In genomic region chr6:4647414-4648365, GRCh38 we compare ENCODE assay signal across 8 cellular contexts.
DNase-seq lines count a peak whose midpoint lies in the region; ATAC-seq, FAIRE-seq and TF ChIP-seq lines count a peak whose summit lies in the region.

No MANE protein-coding gene starts in this region.

- H3K36me3 ChIP-seq in skeletal muscle tissue (ENCODE audit: control insufficient read depth in 3 of 3, insufficient read depth in 3 of 3, low read length in 3 of 3) = no peaks in the 10 kb centered on the region

- peaks cover 0 to 3% (median 0%) of the 10 kb centered on the region in 3 donors for H3K9me3 ChIP-seq in skeletal muscle tissue (ENCODE audit: control insufficient read depth in 3 of 3, low read length in 3 of 3)

- no peaks in the 10 kb centered on the region for H3K27me3 ChIP-seq in skeletal muscle tissue (ENCODE audit: control insufficient read depth in 3 of 3, insufficient read depth in 3 of 3, low read length in 3 of 3)

- FAIRE-seq in RCC 7860 (lab: Jason Lieb, UNC) = no peak

- peak overlapping the region; percentile 73 for H3K27ac ChIP-seq in skeletal muscle tissue (ENCODE audit: low read depth, low read length)

- H3K4me1 ChIP-seq in skeletal muscle tissue (ENCODE audit: control insufficient read depth in 3 of 3, insufficient read depth in 3 of 3, low read length in 3 of 3) = peaks cover 0 to 11% (median 10%) of the 10 kb centered on the region in 3 donors

- no peak for ATAC-seq in HG03135 (IDR thresholded peaks at IDR 0.05; ENCODE audit: unreplicated experiment)
- ATAC-seq in HG03520 (IDR thresholded peaks at IDR 0.05; ENCODE audit: unreplicated experiment) = no peak

- DNase-seq in AG09319 (ENCODE audit: extremely low read depth, low read depth) (peak; percentile 24), HFF-Myc (ENCODE audit: extremely low read depth, low read depth) (peak; percentile 52), RCC 7860 (ENCODE audit: low spot score) (peak; percentile 18), cerebellum (ENCODE audit: low spot score) (peak; percentile 31), iris pigment epithelial cell (ENCODE audit: low read depth) (peak; percentile 81)

- TF ChIP-seq CTCF in AG09319 (IDR thresholded peaks at IDR 0.05; ENCODE audit: low read depth, low read length) (no peak), HFF-Myc (IDR thresholded peaks at IDR 0.05; ENCODE audit: low read depth, low read length, missing control alignments) (no peak)

- peak overlapping the region; percentile 73 to 81 (median 80) for H3K9ac ChIP-seq in skeletal muscle tissue (ENCODE audit: low read depth in 1 of 3, low read length in 3 of 3)

- H3K4me3 ChIP-seq in HFF-Myc (replicated peaks; ENCODE audit: low read depth, low read length) (peak overlapping the region; percentile 16), skeletal muscle tissue (ENCODE audit: low read length in 3 of 3) (peak overlapping the region; percentile 71 to 75 (median 74))

Comparison
In these comparisons a context has a peak if more than half of its experiments do, and no peak if none do; other contexts are left out.
1. DNase-seq: peak in every context shown above with its lines; median percentile 81 in iris pigment epithelial cell; 52 in HFF-Myc; 31 in cerebellum; 24 in AG09319; 18 in RCC 7860.